In the genomic region with DNA sequence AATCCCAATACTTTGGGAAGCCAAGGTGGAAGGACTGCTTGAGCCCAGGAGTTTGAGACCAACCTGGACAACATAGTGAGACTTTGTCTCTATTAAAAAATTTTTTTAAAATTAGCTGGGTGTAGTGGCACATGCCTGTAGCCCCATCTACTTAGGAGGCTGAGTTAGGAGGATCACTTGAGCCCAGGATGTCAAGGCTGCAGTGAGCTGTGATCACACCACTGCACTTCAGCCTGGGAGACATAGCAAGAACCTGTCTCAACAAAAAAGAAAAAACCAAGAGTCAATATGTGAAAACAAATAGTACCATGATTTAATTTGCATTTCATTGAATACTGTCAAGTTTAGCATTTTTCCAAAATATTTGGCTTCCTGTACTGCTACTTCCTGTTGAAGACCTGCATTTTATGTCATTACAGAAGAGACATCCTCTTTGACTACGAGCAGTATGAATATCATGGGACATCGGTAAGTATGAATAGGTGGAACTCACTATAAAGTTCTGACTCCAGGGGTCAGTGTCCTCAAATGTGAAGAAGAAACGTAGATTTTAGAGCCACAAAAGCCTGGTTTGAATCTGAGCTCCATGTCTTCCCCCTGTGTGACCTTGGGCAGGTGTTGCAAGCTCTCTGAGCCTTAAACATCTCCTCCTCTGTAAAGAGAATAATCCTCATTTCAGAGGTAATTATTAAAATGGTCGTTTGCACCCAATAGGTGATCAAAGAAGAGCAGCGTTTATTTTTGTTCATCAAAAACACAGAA, we compare ENCODE assay signal across 14 cellular contexts. TPM values are rescaled to one million over a fixed set of nuclear protein-coding genes. Genes with fewer than 3 reads are reported as not detected.
DNase-seq lines count a peak whose midpoint lies in the region; ATAC-seq and TF ChIP-seq lines count a peak whose summit lies in the region.
"Had no signal": no experiment of that assay in that cellular context is flagged by ENCODE, and none has a peak within 500 bp of the region (broad histone marks: within the 10 kb centered on the region; RNA-seq: fewer than 3 reads in every experiment).

No MANE protein-coding gene starts in this region.

- no peaks in the 10 kb centered on the region for H3K27me3 ChIP-seq in mammary epithelial cell (ENCODE audit: insufficient read depth, low read length)
- H3K27me3 ChIP-seq: body of pancreas, MG63 had no signal

- dilution Hi-C loops in mammary epithelial cell (cut with HindIII; ENCODE audit: low sequenced_read_pairs) = no loop called here

- H3K79me2 ChIP-seq in mammary epithelial cell (ENCODE audit: insufficient read depth, low read length) = peaks cover 3% of the 10 kb centered on the region
- H3K79me2 ChIP-seq: parathyroid adenoma had no signal

- H3K9me3 Mint-ChIP-seq in type B pancreatic cell = no peaks in the 10 kb centered on the region

- H3K9me3 ChIP-seq in mammary epithelial cell (replicated peaks; ENCODE audit: insufficient read depth, low read length) = no peaks in the 10 kb centered on the region
- H3K9me3 ChIP-seq: body of pancreas, MG63 had no signal

- peaks cover 10% of the 10 kb centered on the region for H3K4me1 ChIP-seq in mammary epithelial cell (ENCODE audit: insufficient read depth, low read length)
- H3K4me1 ChIP-seq: body of pancreas, parathyroid adenoma had no signal

- intact Hi-C loops in mammary epithelial cell (cut with micrococcal nuclease) = loop anchor here (1.0 to 2.0 kb wide), 2 partner anchors 135 to 223 kb away; no protein-coding TSS in a partner anchor
- intact Hi-C loops in left colon (cut with DNase I, micrococcal nuclease) = no loop called here

- no peak overlapping the region for H3K9ac ChIP-seq in mammary epithelial cell (ENCODE audit: insufficient read depth, low read length)
- H3K9ac ChIP-seq: parathyroid adenoma had no signal

- DNase-seq in T47D (ENCODE audit: low read depth in 1 of 2, low spot score in 1 of 2) = peak; percentile 3 to 56
- DNase-seq in mammary epithelial cell = no peak
- DNase-seq in RPMI7951 (ENCODE audit: low read depth) = peak; percentile 25
- peak; percentile 62 for DNase-seq in fibroblast of the aortic adventitia (ENCODE audit: low read depth)
- no peak for DNase-seq in type B pancreatic cell (ENCODE audit: extremely low spot score, unreplicated experiment)
- no peak for DNase-seq in left colon
- no peak for DNase-seq in coronary artery (ENCODE audit: low spot score)
- DNase-seq: activated CD4-positive, alpha-beta T cell treated with anti-CD3 and anti-CD28 coated beads, Interleukin-2, amount 50 U/mL, for 1 hour; body of pancreas; MG63; stimulated activated CD8-positive, alpha-beta memory T cell treated with anti-CD3 and anti-CD28 coated beads, Interleukin-4, amount 100 ng/mL, for 48 hours had no signal

- H3K4me3 ChIP-seq in mammary epithelial cell (replicated peaks in 1 of 3; ENCODE audit: insufficient read depth in 1 of 3, low read depth in 2 of 3, low read length in 3 of 3) (no peak overlapping the region), fibroblast of the aortic adventitia (ENCODE audit: low read depth, low read length) (no peak overlapping the region), coronary artery (no peak overlapping the region)
- H3K4me3 ChIP-seq: body of pancreas, MG63 had no signal

- in situ Hi-C loops in T47D (cut with HindIII; ENCODE audit: low pct_unique_long_range_greater_than_20kb, low sequenced_read_pairs) = no loop called here
- in situ Hi-C loops in mammary epithelial cell (cut with MboI; ENCODE audit: low sequenced_read_pairs in 2 of 2) = no loop called here

- ATAC-seq in left colon (no peak), GM18873 (IDR thresholded peaks at IDR 0.05; ENCODE audit: low FRiP score, unreplicated experiment) (no peak)
- ATAC-seq: body of pancreas, Panc1 had no signal

- TF ChIP-seq CTCF in mammary epithelial cell (conservative IDR thresholded peaks at IDR 0.05 in 1 of 2, IDR thresholded peaks at IDR 0.05 in 1 of 2; ENCODE audit: extremely low read depth in 1 of 2, insufficient read depth in 1 of 2, low read depth in 1 of 2, low read length in 2 of 2) = peak in 1 of 2 donors; percentile 35
- TF ChIP-seq CTCF in fibroblast of the aortic adventitia (IDR thresholded peaks at IDR 0.05; ENCODE audit: insufficient read depth, low read length) = no peak
- TF ChIP-seq CTCF in type B pancreatic cell (conservative IDR thresholded peaks at IDR 0.05) = peak; percentile 38
- TF ChIP-seq CTCF in coronary artery (IDR thresholded peaks at IDR 0.05) = no peak

- H3K4me3 Mint-ChIP-seq in type B pancreatic cell = no peak overlapping the region

- H3K4me2 ChIP-seq in mammary epithelial cell (ENCODE audit: insufficient read depth, low read depth, low read length) = no peak overlapping the region

- no TSS peak for BruUV-seq in mammary epithelial cell (replicated peaks; lab: Mats Ljungman, UMichigan)

- no peaks in the 10 kb centered on the region for H4K20me1 ChIP-seq in mammary epithelial cell (ENCODE audit: insufficient read depth, low read length)

- no peaks in the 10 kb centered on the region for H3K4me1 Mint-ChIP-seq in type B pancreatic cell (ENCODE audit: unreplicated experiment)

- CTCF ChIA-PET in mammary epithelial cell (lab: Charles Lee; ENCODE audit: low non-redundant PET) = interaction anchor here (0.7 to 1.0 kb wide), 3 partner anchors 134 to 196 kb away, joined by 3 to 7 read pairs (median 7); no protein-coding TSS in a partner anchor

- no peaks in the 10 kb centered on the region for H3K36me3 Mint-ChIP-seq in type B pancreatic cell

- no peak overlapping the region for H2AFZ ChIP-seq in mammary epithelial cell (ENCODE audit: low read depth, low read length)
- H2AFZ ChIP-seq: parathyroid adenoma had no signal

- H3K27ac ChIP-seq in mammary epithelial cell (ENCODE audit: insufficient read depth, low read depth, low read length) (no peak overlapping the region), coronary artery (no peak overlapping the region)
- H3K27ac ChIP-seq: body of pancreas, parathyroid adenoma had no signal

- 92% methylated on average over 5 of the region's 5 CpGs for WGBS in mammary epithelial cell (ENCODE audit: low coverage, missing lambda C conversion rate)

- H3K36me3 ChIP-seq in mammary epithelial cell (ENCODE audit: insufficient read depth, low read length) = peaks cover 15% of the 10 kb centered on the region

- H3K27me3 Mint-ChIP-seq in type B pancreatic cell = no peaks in the 10 kb centered on the region

- no peak overlapping the region for H3K27ac Mint-ChIP-seq in type B pancreatic cell

RNA-seq across cellular contexts. Expression of gene CDC45, which starts 16.0 kb away (rescaled TPM):
- 10 to 100 TPM in 1 of 2 donors, 1 to 10 TPM in 1; 2.2 to 31.1 TPM for total RNA-seq in mammary epithelial cell
- 49.3 TPM for polyA plus RNA-seq in mammary epithelial cell
- polyA minus RNA-seq in mammary epithelial cell = 33.7 TPM
- total RNA-seq in RPMI7951 (2014; rRNA removed; shearing (Covaris generic)) = 31.6 and 32.2 TPM in 2 replicates
- 2.3 and 22.9 TPM in 2 replicates for total RNA-seq in fibroblast of the aortic adventitia (ENCODE audit: low replicate concordance)
- total RNA-seq in type B pancreatic cell (ENCODE audit: low replicate concordance) = 10.6 and 19.0 TPM in 2 replicates
- 1 to 10 TPM; 2.7 to 7.0 TPM for total RNA-seq in left colon
- total RNA-seq: body of pancreas had no signal

RNA-seq across cellular contexts. Expression of gene UFD1, which starts 16.8 kb away (rescaled TPM):
- total RNA-seq in mammary epithelial cell = 10 to 100 TPM; 63.3 to 98.2 TPM
- polyA plus RNA-seq in mammary epithelial cell = 225 TPM
- 147 TPM for polyA minus RNA-seq in mammary epithelial cell
- total RNA-seq in RPMI7951 (2014; rRNA removed; shearing (Covaris generic)) = 82.4 and 84.7 TPM in 2 replicates
- 16.3 and 70.8 TPM in 2 replicates for total RNA-seq in fibroblast of the aortic adventitia (ENCODE audit: low replicate concordance)
- 52.4 and 56.1 TPM in 2 replicates for total RNA-seq in type B pancreatic cell (ENCODE audit: low replicate concordance)
- total RNA-seq in left colon = 10 to 100 TPM; 48.8 to 51.8 TPM

RNA-seq across cellular contexts. Expression of gene CLDN5, which starts 28.5 kb away (rescaled TPM):
- total RNA-seq in mammary epithelial cell = not detected
- 0.03 TPM for polyA plus RNA-seq in mammary epithelial cell
- polyA minus RNA-seq in mammary epithelial cell = not detected
- not detected in 2 replicates for total RNA-seq in RPMI7951 (2014; rRNA removed; shearing (Covaris generic))
- 0.27 and 1.6 TPM in 2 replicates for total RNA-seq in fibroblast of the aortic adventitia (ENCODE audit: low replicate concordance)
- total RNA-seq in type B pancreatic cell (ENCODE audit: low replicate concordance) = 1.00 and 2.2 TPM in 2 replicates
- 10 to 100 TPM; 18.6 to 27.7 TPM for total RNA-seq in left colon

RNA-seq across cellular contexts. Expression of gene C22orf39, which starts 48.2 kb away (rescaled TPM):
- 10 to 100 TPM; 12.2 to 14.7 TPM for total RNA-seq in mammary epithelial cell
- 8.7 TPM for polyA plus RNA-seq in mammary epithelial cell
- polyA minus RNA-seq in mammary epithelial cell = 7.6 TPM
- 19.9 and 25.0 TPM in 2 replicates for total RNA-seq in RPMI7951 (2014; rRNA removed; shearing (Covaris generic))
- total RNA-seq in fibroblast of the aortic adventitia (ENCODE audit: low replicate concordance) = 9.6 and 10.5 TPM in 2 replicates
- 30.3 and 31.6 TPM in 2 replicates for total RNA-seq in type B pancreatic cell (ENCODE audit: low replicate concordance)
- total RNA-seq in left colon = 10 to 100 TPM; 20.1 to 23.4 TPM

Comparison
In these comparisons a context has a peak if more than half of its experiments do, and no peak if none do; other contexts are left out.
1. DNase-seq: peak in T47D (2 of 2), RPMI7951 (single experiment) and fibroblast of the aortic adventitia (single experiment); none in mammary epithelial cell (single experiment), type B pancreatic cell (single experiment), left colon (0 of 2) and coronary artery (single experiment).